9 cellular contexts compared by ENCODE assay signal in genomic region chr3:150370129-150370602, GRCh38. TPM values are rescaled to one million over a fixed set of nuclear protein-coding genes. Genes with fewer than 3 reads are reported as not detected.
DNase-seq lines count a peak whose midpoint lies in the region; ATAC-seq and TF ChIP-seq lines count a peak whose summit lies in the region.
"Had no signal": no experiment of that assay in that cellular context is flagged by ENCODE, and none has a peak within 500 bp of the region (broad histone marks: within the 10 kb centered on the region; RNA-seq: fewer than 3 reads in every experiment).

No MANE protein-coding gene starts in this region.

- ATAC-seq in HG03432 (IDR thresholded peaks at IDR 0.05; ENCODE audit: unreplicated experiment) (no peak), HG02981 (IDR thresholded peaks at IDR 0.05; ENCODE audit: unreplicated experiment) (no peak), GM21423 (IDR thresholded peaks at IDR 0.05; ENCODE audit: unreplicated experiment) (no peak)

- CTCF ChIA-PET in HEK293 (lab: Yijun Ruan, JAX) = no interaction called here

- no peak overlapping the region for H3K27ac ChIP-seq in HEK293 (ENCODE audit: extremely low read depth, low read depth, low read length)
- H3K27ac ChIP-seq in smooth muscle cell (ENCODE audit: low read depth) = peak overlapping the region; percentile 95

- peaks cover 5% of the 10 kb centered on the region for H3K4me1 Mint-ChIP-seq in activated T-helper 1 cell treated with anti-CD3 and anti-CD28 coated beads, Interleukin-12 subunit alpha, Interleukin-12 subunit beta, Interleukin-2, Interleukin-4 antibody, amounts not matched to agents 30 ng/mL and 10 ng/mL and 1 ng/mL, durations not matched to agents 14 hours and 24 hours and 36 hours (ENCODE audit: low read depth)

- H3K27me3 Mint-ChIP-seq in activated T-helper 1 cell treated with anti-CD3 and anti-CD28 coated beads, Interleukin-12 subunit alpha, Interleukin-12 subunit beta, Interleukin-2, Interleukin-4 antibody, amounts not matched to agents 30 ng/mL and 10 ng/mL and 1 ng/mL, durations not matched to agents 14 hours and 24 hours and 36 hours (ENCODE audit: insufficient read depth) = peaks cover 5% of the 10 kb centered on the region

- H3K27ac Mint-ChIP-seq in activated T-helper 1 cell treated with anti-CD3 and anti-CD28 coated beads, Interleukin-12 subunit alpha, Interleukin-12 subunit beta, Interleukin-2, Interleukin-4 antibody, amounts not matched to agents 30 ng/mL and 10 ng/mL and 1 ng/mL, durations not matched to agents 14 hours and 24 hours and 36 hours = no peak overlapping the region
- H3K27ac Mint-ChIP-seq: activated naive CD8-positive, alpha-beta T cell treated with anti-CD3 and anti-CD28 coated beads, Interleukin-2, amount 10 ng/mL, durations not matched to agents 7 days and 5 days had no signal

- peak overlapping the region; percentile 32 for H2AFZ ChIP-seq in smooth muscle cell (ENCODE audit: low read depth)

- H3K9ac ChIP-seq in smooth muscle cell (ENCODE audit: low read depth) = peak overlapping the region; percentile 89

- no peaks in the 10 kb centered on the region for H3K79me2 ChIP-seq in smooth muscle cell (ENCODE audit: low read depth)

- H3K9me3 Mint-ChIP-seq in activated T-helper 1 cell treated with anti-CD3 and anti-CD28 coated beads, Interleukin-12 subunit alpha, Interleukin-12 subunit beta, Interleukin-2, Interleukin-4 antibody, amounts not matched to agents 30 ng/mL and 10 ng/mL and 1 ng/mL, durations not matched to agents 14 hours and 24 hours and 36 hours = no peaks in the 10 kb centered on the region
- H3K9me3 Mint-ChIP-seq: activated naive CD8-positive, alpha-beta T cell treated with anti-CD3 and anti-CD28 coated beads, Interleukin-2, amount 10 ng/mL, durations not matched to agents 7 days and 5 days had no signal

- H3K4me1 ChIP-seq in HEK293 (ENCODE audit: control insufficient read depth, insufficient read depth, low read length) = no peaks in the 10 kb centered on the region
- H3K4me1 ChIP-seq in smooth muscle cell (ENCODE audit: low read depth) = peaks cover 35% of the 10 kb centered on the region

- TF ChIP-seq CTCF in HEK293 (tag by site-specific recombination; IDR thresholded peaks at IDR 0.05) (no peak; the same call in 1 of the 2 replicates), astrocyte of the cerebellum (IDR thresholded peaks at IDR 0.05; ENCODE audit: low read depth, low read length, missing control alignments) (peak; percentile 38), smooth muscle cell (IDR thresholded peaks at IDR 0.05; ENCODE audit: borderline replicate concordance, insufficient read depth, poor library complexity, severe bottlenecking) (no peak)

- no peaks in the 10 kb centered on the region for H3K27me3 ChIP-seq in smooth muscle cell (ENCODE audit: low read depth)

- POLR2A ChIA-PET in HEK293 (lab: Yijun Ruan, JAX) = no interaction called here

- no peak overlapping the region for H3K4me3 Mint-ChIP-seq in activated T-helper 1 cell treated with anti-CD3 and anti-CD28 coated beads, Interleukin-12 subunit alpha, Interleukin-12 subunit beta, Interleukin-2, Interleukin-4 antibody, amounts not matched to agents 30 ng/mL and 10 ng/mL and 1 ng/mL, durations not matched to agents 14 hours and 24 hours and 36 hours
- H3K4me3 Mint-ChIP-seq: activated naive CD8-positive, alpha-beta T cell treated with anti-CD3 and anti-CD28 coated beads, Interleukin-2, amount 10 ng/mL, durations not matched to agents 7 days and 5 days had no signal

- in situ Hi-C loops in astrocyte of the cerebellum (cut with HindIII; ENCODE audit: low sequenced_read_pairs) = no loop called here

- intact Hi-C loops in activated T-helper 1 cell treated with anti-CD3 and anti-CD28 coated beads, Interleukin-12 subunit alpha, Interleukin-12 subunit beta, Interleukin-2, Interleukin-4 antibody, amounts not matched to agents 30 ng/mL and 10 ng/mL and 1 ng/mL, durations not matched to agents 14 hours and 24 hours and 36 hours (cut with micrococcal nuclease) = no loop called here

- H3K36me3 Mint-ChIP-seq in activated T-helper 1 cell treated with anti-CD3 and anti-CD28 coated beads, Interleukin-12 subunit alpha, Interleukin-12 subunit beta, Interleukin-2, Interleukin-4 antibody, amounts not matched to agents 30 ng/mL and 10 ng/mL and 1 ng/mL, durations not matched to agents 14 hours and 24 hours and 36 hours (ENCODE audit: low read depth) = peaks cover 1% of the 10 kb centered on the region
- H3K36me3 Mint-ChIP-seq: activated naive CD8-positive, alpha-beta T cell treated with anti-CD3 and anti-CD28 coated beads, Interleukin-2, amount 10 ng/mL, durations not matched to agents 7 days and 5 days had no signal

- H3K4me2 ChIP-seq in smooth muscle cell = peak overlapping the region; percentile 81

- 1% methylated on average over 4 of the region's 4 CpGs for WGBS in smooth muscle cell (ENCODE audit: low lambda C conversion rate)

- DNase-seq in astrocyte of the cerebellum (ENCODE audit: low read depth) (peak; percentile 96), iPS DF 4.7 (ENCODE audit: extremely low read depth, low spot score) (peak; percentile 44), smooth muscle cell (lab: John Stamatoyannopoulos, UW; ENCODE audit: unreplicated experiment) (peak; percentile 5)
- no peak for DNase-seq in activated T-helper 1 cell treated with anti-CD3 and anti-CD28 coated beads, Interleukin-12 subunit alpha, Interleukin-12 subunit beta, Interleukin-2, Interleukin-4 antibody, amounts not matched to agents 30 ng/mL and 10 ng/mL and 1 ng/mL, durations not matched to agents 14 hours and 24 hours and 36 hours (ENCODE audit: low spot score)
- DNase-seq: activated naive CD8-positive, alpha-beta T cell treated with anti-CD3 and anti-CD28 coated beads, Interleukin-2, amount 10 ng/mL, durations not matched to agents 7 days and 5 days had no signal

- H3K36me3 ChIP-seq in HEK293 (ENCODE audit: control insufficient read depth in 2 of 2, insufficient read depth in 1 of 2, low read length in 2 of 2) (no peaks in the 10 kb centered on the region), smooth muscle cell (ENCODE audit: low read depth) (no peaks in the 10 kb centered on the region)

- H3K4me3 ChIP-seq in HEK293 (ENCODE audit: low read depth, low read length) = peak overlapping the region; percentile 33
- H3K4me3 ChIP-seq in astrocyte of the cerebellum (ENCODE audit: low read depth, low read length) = peak overlapping the region; percentile 43
- peak overlapping the region; percentile 42 for H3K4me3 ChIP-seq in smooth muscle cell

- H3K9me3 ChIP-seq in HEK293 (ENCODE audit: control insufficient read depth, insufficient read depth, low read depth, low read length) (no peaks in the 10 kb centered on the region), smooth muscle cell (replicated peaks; ENCODE audit: low read depth) (no peaks in the 10 kb centered on the region)

- no peaks in the 10 kb centered on the region for H4K20me1 ChIP-seq in smooth muscle cell (ENCODE audit: low read depth)

- H3F3A ChIP-seq in smooth muscle cell (ENCODE audit: low read depth) = peaks cover 9% of the 10 kb centered on the region

TF ChIP-seq in HEK293, 187 proteins besides CTCF, POLR2A, EP300 and RAD21 (continues in another document):
- no peak for TF ChIP-seq ZNF350 (tag by site-specific recombination; IDR thresholded peaks at IDR 0.05)
- TF ChIP-seq ZNF335 (tag by site-specific recombination; conservative IDR thresholded peaks at IDR 0.05) = peak; percentile 81
- no peak for TF ChIP-seq ZNF654 (tag by site-specific recombination; IDR thresholded peaks at IDR 0.05; ENCODE audit: low read depth)
- no peak for TF ChIP-seq ZNF157 (tag by site-specific recombination; IDR thresholded peaks at IDR 0.05)
- TF ChIP-seq, protein P1, sequence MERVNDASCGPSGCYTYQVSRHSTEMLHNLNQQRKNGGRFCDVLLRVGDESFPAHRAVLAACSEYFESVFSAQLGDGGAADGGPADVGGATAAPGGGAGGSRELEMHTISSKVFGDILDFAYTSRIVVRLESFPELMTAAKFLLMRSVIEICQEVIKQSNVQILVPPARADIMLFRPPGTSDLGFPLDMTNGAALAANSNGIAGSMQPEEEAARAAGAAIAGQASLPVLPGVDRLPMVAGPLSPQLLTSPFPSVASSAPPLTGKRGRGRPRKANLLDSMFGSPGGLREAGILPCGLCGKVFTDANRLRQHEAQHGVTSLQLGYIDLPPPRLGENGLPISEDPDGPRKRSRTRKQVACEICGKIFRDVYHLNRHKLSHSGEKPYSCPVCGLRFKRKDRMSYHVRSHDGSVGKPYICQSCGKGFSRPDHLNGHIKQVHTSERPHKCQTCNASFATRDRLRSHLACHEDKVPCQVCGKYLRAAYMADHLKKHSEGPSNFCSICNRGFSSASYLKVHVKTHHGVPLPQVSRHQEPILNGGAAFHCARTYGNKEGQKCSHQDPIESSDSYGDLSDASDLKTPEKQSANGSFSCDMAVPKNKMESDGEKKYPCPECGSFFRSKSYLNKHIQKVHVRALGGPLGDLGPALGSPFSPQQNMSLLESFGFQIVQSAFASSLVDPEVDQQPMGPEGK (tag by site-specific recombination; IDR thresholded peaks at IDR 0.05) = peak; percentile 45
- TF ChIP-seq PRDM1 (tag by site-specific recombination; IDR thresholded peaks at IDR 0.05) = peak; percentile 60
- no peak for TF ChIP-seq ZNF48 (tag by site-specific recombination; IDR thresholded peaks at IDR 0.05)
- 0 out of 2 replicates have a peak, but pooled peaks have one; percentile 44 for TF ChIP-seq ZBTB17 (tag by site-specific recombination; IDR thresholded peaks at IDR 0.05)
- no peak for TF ChIP-seq ZNF112 (tag by site-specific recombination; IDR thresholded peaks at IDR 0.05)
- TF ChIP-seq SP2 (tag by site-specific recombination; IDR thresholded peaks at IDR 0.05) = peak; percentile 21; the same call in 1 of the 2 replicates
- TF ChIP-seq ZBTB8A (tag by site-specific recombination; IDR thresholded peaks at IDR 0.05) = peak; percentile 70
- 0 out of 2 replicates have a peak, but pooled peaks have one; percentile 46 for TF ChIP-seq MZF1 (tag by site-specific recombination; IDR thresholded peaks at IDR 0.05; ENCODE audit: borderline replicate concordance)

RNA-seq across cellular contexts. Expression of gene TSC22D2, which starts 37.9 kb away (rescaled TPM):
- total RNA-seq in smooth muscle cell = 37.0 and 43.5 TPM in 2 replicates
- polyA plus RNA-seq in smooth muscle cell = 31.7 and 36.1 TPM in 2 replicates
- 21.3 and 22.7 TPM in 2 replicates for total RNA-seq in activated T-helper 1 cell treated with anti-CD3 and anti-CD28 coated beads, Interleukin-12 subunit alpha, Interleukin-12 subunit beta, Interleukin-2, Interleukin-4 antibody, amounts not matched to agents 30 ng/mL and 10 ng/mL and 1 ng/mL, durations not matched to agents 14 hours and 24 hours and 36 hours
